19 cellular contexts compared by ENCODE assay signal in genomic region chr1:206867716-206868115, GRCh38. TPM values are rescaled to one million over a fixed set of nuclear protein-coding genes. Genes with fewer than 3 reads are reported as not detected.
DNase-seq lines count a peak whose midpoint lies in the region; ATAC-seq and TF ChIP-seq lines count a peak whose summit lies in the region.
"Had no signal": no experiment of that assay in that cellular context is flagged by ENCODE, and none has a peak within 500 bp of the region (broad histone marks: within the 10 kb centered on the region; RNA-seq: fewer than 3 reads in every experiment).

No MANE protein-coding gene starts in this region.

- no peak for TF ChIP-seq CTCF in epithelial cell of esophagus (IDR thresholded peaks at IDR 0.05; ENCODE audit: insufficient read depth, low read depth, low read length, missing control alignments)
- TF ChIP-seq CTCF in omental fat pad (IDR thresholded peaks at IDR 0.05): no peak

- H3K4me1 Mint-ChIP-seq in activated CD4-positive, alpha-beta T cell treated with anti-CD3 and anti-CD28 coated beads, Interleukin-2, amount 10 ng/mL, durations not matched to agents 24 days and 14 days: peaks cover 9% of the 10 kb centered on the region
- H3K4me1 Mint-ChIP-seq: GM23338 had no signal

- peak; percentile 43 for DNase-seq in activated CD4-positive, alpha-beta T cell treated with anti-CD3 and anti-CD28 coated beads, Interleukin-2, amount 10 ng/mL, durations not matched to agents 24 days and 14 days
- DNase-seq in activated CD4-positive, alpha-beta T cell treated with anti-CD3 and anti-CD28 coated beads, Interleukin-2, amount 50 U/mL, for 1 hour: no peak
- DNase-seq in NCI-H226 (peak; percentile 69), epithelial cell of esophagus (ENCODE audit: low read depth) (peak; percentile 65), omental fat pad (ENCODE audit: low spot score) (no peak)
- DNase-seq in stimulated activated CD4-positive, alpha-beta T cell treated with anti-CD3 and anti-CD28 coated beads, Interleukin-2, amount 100 ng/mL, for 48 hours: no peak
- no peak for DNase-seq in stimulated activated naive CD8-positive, alpha-beta T cell treated with anti-CD3 and anti-CD28 coated beads, Interleukin-15, Interleukin-2, amounts not matched to agents 100 U/mL and 50 U/mL, for 24 hours
- DNase-seq: CD4-positive, alpha-beta memory T cell; DMS153; DMS79; HCEC 1CT had no signal

- intact Hi-C loops in activated CD4-positive, alpha-beta T cell treated with anti-CD3 and anti-CD28 coated beads, Interleukin-2, amount 10 ng/mL, durations not matched to agents 24 days and 14 days (cut with micrococcal nuclease): loop anchor here (5.0 kb wide), 1 partner anchor 115 kb away; no protein-coding TSS in a partner anchor

- H3K4me3 ChIP-seq in epithelial cell of esophagus (ENCODE audit: low read length): no peak overlapping the region
- H3K4me3 ChIP-seq: A549, BLaER1, GM12878, GM23338 had no signal

- no peak overlapping the region for H3K4me3 Mint-ChIP-seq in activated CD4-positive, alpha-beta T cell treated with anti-CD3 and anti-CD28 coated beads, Interleukin-2, amount 10 ng/mL, durations not matched to agents 24 days and 14 days
- H3K4me3 Mint-ChIP-seq: CD14-positive monocyte; CD4-positive, alpha-beta memory T cell; GM23338; IgD-negative memory B cell had no signal

- ATAC-seq in omental fat pad (ENCODE audit: low FRiP score) (peak; percentile 62), HG02763 (IDR thresholded peaks at IDR 0.05; ENCODE audit: unreplicated experiment) (no peak)
- no peak for ATAC-seq in stimulated activated naive CD8-positive, alpha-beta T cell treated with anti-CD3 and anti-CD28 coated beads, Interleukin-15, Interleukin-2, amounts not matched to agents 100 U/mL and 50 U/mL, for 24 hours
- ATAC-seq: A549, GM12878, GM23338 had no signal

- H3K27me3 Mint-ChIP-seq in activated CD4-positive, alpha-beta T cell treated with anti-CD3 and anti-CD28 coated beads, Interleukin-2, amount 10 ng/mL, durations not matched to agents 24 days and 14 days: peaks cover 17% of the 10 kb centered on the region

- peaks cover 2% of the 10 kb centered on the region for H3K36me3 Mint-ChIP-seq in activated CD4-positive, alpha-beta T cell treated with anti-CD3 and anti-CD28 coated beads, Interleukin-2, amount 10 ng/mL, durations not matched to agents 24 days and 14 days (ENCODE audit: low read depth)
- H3K36me3 Mint-ChIP-seq: CD14-positive monocyte, IgD-negative memory B cell had no signal

- H3K9me3 Mint-ChIP-seq in activated CD4-positive, alpha-beta T cell treated with anti-CD3 and anti-CD28 coated beads, Interleukin-2, amount 10 ng/mL, durations not matched to agents 24 days and 14 days: peaks cover 11% of the 10 kb centered on the region
- H3K9me3 Mint-ChIP-seq: GM23338, IgD-negative memory B cell had no signal

- H3K27ac Mint-ChIP-seq in activated CD4-positive, alpha-beta T cell treated with anti-CD3 and anti-CD28 coated beads, Interleukin-2, amount 10 ng/mL, durations not matched to agents 24 days and 14 days: no peak overlapping the region
- H3K27ac Mint-ChIP-seq: CD14-positive monocyte, GM23338, IgD-negative memory B cell had no signal

RNA-seq across cellular contexts. Expression of gene IL20, which starts 2.3 kb away (rescaled TPM):
- not detected in 2 replicates for total RNA-seq in activated CD4-positive, alpha-beta T cell treated with anti-CD3 and anti-CD28 coated beads, Interleukin-2, amount 10 ng/mL, durations not matched to agents 24 days and 14 days
- 1 to 10 TPM in 2 of 4 donors, under 1 TPM in 1, not detected in 1; 0.82 to 8.6 (median 8.2) TPM for total RNA-seq in omental fat pad
- total RNA-seq: CD4-positive, alpha-beta memory T cell; G401; GM23338 had no signal

RNA-seq across cellular contexts. Expression of gene IL24, which starts 29.5 kb away (rescaled TPM):
- 5.1 and 5.9 TPM in 2 replicates for total RNA-seq in activated CD4-positive, alpha-beta T cell treated with anti-CD3 and anti-CD28 coated beads, Interleukin-2, amount 10 ng/mL, durations not matched to agents 24 days and 14 days
- 10 to 100 TPM in 1 of 4 donors, 1 to 10 TPM in 1, not detected in 2; 5.1 to 65.1 TPM for total RNA-seq in omental fat pad
- total RNA-seq: CD4-positive, alpha-beta memory T cell; G401; GM23338 had no signal

RNA-seq across cellular contexts. Expression of gene FCMR, which starts 54.0 kb away (rescaled TPM):
- 19.6 and 23.2 TPM in 2 replicates for total RNA-seq in activated CD4-positive, alpha-beta T cell treated with anti-CD3 and anti-CD28 coated beads, Interleukin-2, amount 10 ng/mL, durations not matched to agents 24 days and 14 days
- 10 to 100 TPM in 1 of 4 donors, 1 to 10 TPM in 3; 3.2 to 23.2 (median 9.0) TPM for total RNA-seq in omental fat pad
- total RNA-seq: G401, GM23338 had no signal

Comparison
In these comparisons a context has a peak if more than half of its experiments do, and no peak if none do; other contexts are left out.
1. DNase-seq: peak in activated CD4-positive, alpha-beta T cell treated with anti-CD3 and anti-CD28 coated beads, Interleukin-2, amount 10 ng/mL, durations not matched to agents 24 days and 14 days (single experiment), NCI-H226 (single experiment) and epithelial cell of esophagus (single experiment); none in activated CD4-positive, alpha-beta T cell treated with anti-CD3 and anti-CD28 coated beads, Interleukin-2, amount 50 U/mL, for 1 hour (single experiment), omental fat pad (single experiment), stimulated activated CD4-positive, alpha-beta T cell treated with anti-CD3 and anti-CD28 coated beads, Interleukin-2, amount 100 ng/mL, for 48 hours (0 of 2) and stimulated activated naive CD8-positive, alpha-beta T cell treated with anti-CD3 and anti-CD28 coated beads, Interleukin-15, Interleukin-2, amounts not matched to agents 100 U/mL and 50 U/mL, for 24 hours (single experiment).